Comparison of ENCODE assay signal across 8 cellular contexts in genomic region chr16:4314532-4315184, GRCh38. TPM values are rescaled to one million over a fixed set of nuclear protein-coding genes. Genes with fewer than 3 reads are reported as not detected.
DNase-seq lines count a peak whose midpoint lies in the region; ATAC-seq and TF ChIP-seq lines count a peak whose summit lies in the region.

No MANE protein-coding gene starts in this region.

- H3K4me3 ChIP-seq in heart left ventricle: peak overlapping the region; percentile 16 to 92 (median 69)

- ATAC-seq in heart left ventricle: peak in 2 of 4 donors; percentile 0 to 1
- peak; percentile 51 for ATAC-seq in sciatic nerve
- ATAC-seq in GM18868 (IDR thresholded peaks at IDR 0.05; ENCODE audit: unreplicated experiment): no peak

- H3K4me3 Mint-ChIP-seq in activated T-cell treated with anti-CD3 and anti-CD28 coated beads, Interleukin-2, amount 50 U/mL, for 24 hours: peak overlapping the region; percentile 69

- TF ChIP-seq CTCF in heart left ventricle (IDR thresholded peaks at IDR 0.05): no peak

- H3K36me3 ChIP-seq in heart left ventricle: no peaks in the 10 kb centered on the region

- no peaks in the 10 kb centered on the region for H3K9me3 ChIP-seq in heart left ventricle

- peak; percentile 36 for DNase-seq in DMS53 treated with DMSO at 0.1 percent for 48 hours (lab: John Stamatoyannopoulos, UW; ENCODE audit: unreplicated experiment)
- DNase-seq in LoVo (ENCODE audit: low spot score): peak; percentile 29
- peak; percentile 58 for DNase-seq in activated T-cell treated with anti-CD3 and anti-CD28 coated beads, Interleukin-2, amount 50 U/mL, for 24 hours
- DNase-seq in heart left ventricle: peak in 1 of 5 donors; percentile 59
- DNase-seq in sciatic nerve (ENCODE audit: low spot score): no peak
- DNase-seq in amniotic stem cell (lab: John Stamatoyannopoulos, UW): no peak
- no peak for DNase-seq in stimulated activated CD4-positive, alpha-beta T cell treated with anti-CD3 and anti-CD28 coated beads, Interleukin-12 subunit alpha, Interleukin-12 subunit beta, amount 100 ng/mL, for 4 hours

- H3K4me1 Mint-ChIP-seq in activated T-cell treated with anti-CD3 and anti-CD28 coated beads, Interleukin-2, amount 50 U/mL, for 24 hours (ENCODE audit: low read depth): peaks cover 18% of the 10 kb centered on the region

- H3K27me3 ChIP-seq in heart left ventricle: peaks cover 0 to 32% (median 0%) of the 10 kb centered on the region in 9 donors

- WGBS in heart left ventricle, 4 donors: 3 to 4% (median 4%) methylated on average over 33 of the region's 33 CpGs

- peak overlapping the region; percentile 80 for H3K27ac Mint-ChIP-seq in activated T-cell treated with anti-CD3 and anti-CD28 coated beads, Interleukin-2, amount 50 U/mL, for 24 hours

- TF ChIP-seq POLR2A in heart left ventricle (IDR thresholded peaks at IDR 0.05): no peak

- intact Hi-C loops in heart left ventricle (cut with DNase I) (no loop called here), sciatic nerve (cut with DNase I) (loop anchor here (5.0 kb wide), 1 partner anchor 513 kb away; no protein-coding TSS in a partner anchor)

- peak overlapping the region; percentile 69 to 99 (median 92) for H3K27ac ChIP-seq in heart left ventricle

- H3K4me1 ChIP-seq in heart left ventricle: peaks cover 11 to 59% (median 42%) of the 10 kb centered on the region in 12 donors

- H3K9me3 Mint-ChIP-seq in activated T-cell treated with anti-CD3 and anti-CD28 coated beads, Interleukin-2, amount 50 U/mL, for 24 hours: no peaks in the 10 kb centered on the region

- H3K36me3 Mint-ChIP-seq in activated T-cell treated with anti-CD3 and anti-CD28 coated beads, Interleukin-2, amount 50 U/mL, for 24 hours (ENCODE audit: low read depth): no peaks in the 10 kb centered on the region

- peaks cover 17% of the 10 kb centered on the region for H3K27me3 Mint-ChIP-seq in activated T-cell treated with anti-CD3 and anti-CD28 coated beads, Interleukin-2, amount 50 U/mL, for 24 hours

RNA-seq across cellular contexts. Expression of gene GLIS2, which starts 1.2 kb away (rescaled TPM):
- 10 to 100 TPM in 7 of 9 donors, 1 to 10 TPM in 2; 7.6 to 23.4 (median 12.7) TPM for total RNA-seq in heart left ventricle
- polyA plus RNA-seq in heart left ventricle: 10 to 100 TPM in 1 of 2 donors, 1 to 10 TPM in 1; 7.7 to 14.2 TPM
- total RNA-seq in sciatic nerve: 39.4 TPM

RNA-seq across cellular contexts. Expression of gene PAM16, which starts 36.5 kb away (rescaled TPM):
- 10 to 100 TPM; 32.7 to 96.9 (median 60.9) TPM for total RNA-seq in heart left ventricle
- 100 to 1,000 TPM; 109 to 210 TPM for polyA plus RNA-seq in heart left ventricle
- total RNA-seq in sciatic nerve: 37.8 TPM

RNA-seq across cellular contexts. Expression of gene TFAP4, which starts 41.8 kb away (rescaled TPM):
- 1 to 10 TPM; 1.7 to 5.5 (median 3.3) TPM for total RNA-seq in heart left ventricle
- polyA plus RNA-seq in heart left ventricle: 1 to 10 TPM; 2.5 to 3.1 TPM
- total RNA-seq in sciatic nerve: 12.7 TPM

RNA-seq across cellular contexts. Expression of gene VASN, which starts 57.0 kb away (rescaled TPM):
- total RNA-seq in heart left ventricle (10 to 100 TPM in 3 of 9 donors, 1 to 10 TPM in 6; 3.8 to 20.0 (median 6.2) TPM), sciatic nerve (38.4 TPM)
- polyA plus RNA-seq in heart left ventricle: 10 to 100 TPM in 1 of 2 donors, 1 to 10 TPM in 1; 6.1 to 14.9 TPM

Comparison
In these comparisons a context has a peak if more than half of its experiments do, and no peak if none do; other contexts are left out.
1. DNase-seq: peak in DMS53 treated with DMSO at 0.1 percent for 48 hours (single experiment), LoVo (single experiment) and activated T-cell treated with anti-CD3 and anti-CD28 coated beads, Interleukin-2, amount 50 U/mL, for 24 hours (single experiment); none in sciatic nerve (single experiment), amniotic stem cell (single experiment) and stimulated activated CD4-positive, alpha-beta T cell treated with anti-CD3 and anti-CD28 coated beads, Interleukin-12 subunit alpha, Interleukin-12 subunit beta, amount 100 ng/mL, for 4 hours (single experiment).